Comparison of ENCODE assay signal across 19 cellular contexts in the genomic region with DNA sequence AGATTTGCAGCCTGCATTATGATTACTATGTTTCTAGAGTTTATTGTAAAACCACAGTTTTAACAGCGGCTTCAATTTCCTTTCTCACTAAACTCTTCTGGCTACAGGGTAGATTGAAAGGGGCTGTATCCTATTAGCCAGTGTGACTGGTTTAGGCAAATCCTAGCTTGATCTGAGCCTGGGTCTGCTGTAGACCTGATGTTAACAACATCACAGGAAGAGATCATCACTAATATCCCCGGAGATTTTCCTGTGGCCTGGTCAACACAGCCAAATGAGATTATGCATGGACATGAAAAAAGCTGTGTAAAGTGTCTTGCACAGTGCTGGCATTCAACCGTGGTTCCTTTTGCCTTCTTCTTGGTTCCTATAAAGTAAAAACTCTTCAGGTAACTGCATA. TPM values are rescaled to one million over a fixed set of nuclear protein-coding genes. Genes with fewer than 3 reads are reported as not detected.
A peak's percentile ranks its signal among the peaks of the same experiment; 100 is the strongest.
DNase-seq lines count a peak whose midpoint lies in the region; ATAC-seq, FAIRE-seq and TF ChIP-seq lines count a peak whose summit lies in the region.
"Had no signal": no experiment of that assay in that cellular context is flagged by ENCODE, and none has a peak within 500 bp of the region (broad histone marks: within the 10 kb centered on the region; RNA-seq: fewer than 3 reads in every experiment).

No MANE protein-coding gene starts in this region.

- peak; percentile 5 for FAIRE-seq in keratinocyte (lab: Jason Lieb, UNC)
- FAIRE-seq: D721Med had no signal

- DNase-seq in BE2C, result peak; percentile 37
- peak; percentile 48 for DNase-seq in NCI-H82 treated with DMSO at 0.1 percent for 48 hours (lab: John Stamatoyannopoulos, UW; ENCODE audit: unreplicated experiment)
- DNase-seq in keratinocyte (ENCODE audit: low read depth, low spot score), result no peak
- no peak for DNase-seq in sigmoid colon
- DNase-seq in left lung, result no peak
- DNase-seq in left lobe of liver (ENCODE audit: low spot score), result no peak
- DNase-seq: AML-193; CD4-positive, alpha-beta memory T cell; DMS79 treated with DMSO at 0.1 percent for 48 hours; GDM1; GM23248; MV-4-11; NCI-H1417 treated with DMSO at 0.1 percent for 48 hours; NCI-H2227 treated with DMSO at 0.1 percent for 48 hours; NCI-H524 treated with DMSO at 0.1 percent for 48 hours; NK-92 treated with Interleukin-12 subunit alpha and Interleukin-12 subunit beta, amount 100 ng/mL, for 24 hours had no signal

- H3K9me3 ChIP-seq in BE2C (no peaks in the 10 kb centered on the region), keratinocyte (ENCODE audit: control insufficient read depth, low read depth, low read length) (no peaks in the 10 kb centered on the region), sigmoid colon (no peaks in the 10 kb centered on the region), left lung (no peaks in the 10 kb centered on the region)

- H3K27me3 ChIP-seq in BE2C (no peaks in the 10 kb centered on the region), keratinocyte (ENCODE audit: control insufficient read depth, extremely low read depth, insufficient read depth, low read length) (no peaks in the 10 kb centered on the region), sigmoid colon (no peaks in the 10 kb centered on the region), left lung (no peaks in the 10 kb centered on the region)

- no peak overlapping the region for H3K4me3 ChIP-seq in BE2C (ENCODE audit: low read depth, low read length)
- no peak overlapping the region for H3K4me3 ChIP-seq in keratinocyte (ENCODE audit: control insufficient read depth in 2 of 3, extremely low read depth in 1 of 3, insufficient read depth in 2 of 3, low read depth in 1 of 3, low read length in 3 of 3)
- H3K4me3 ChIP-seq in sigmoid colon, result no peak overlapping the region
- no peak overlapping the region for H3K4me3 ChIP-seq in left lung
- H3K4me3 ChIP-seq: GM23248 had no signal

- H3K4me1 ChIP-seq in BE2C (peaks cover 13% of the 10 kb centered on the region), keratinocyte (ENCODE audit: control insufficient read depth, extremely low read depth, insufficient read depth, low read length) (peaks cover 22% of the 10 kb centered on the region), sigmoid colon (peaks cover 0 to 22% (median 4%) of the 10 kb centered on the region in 4 donors), left lung (peaks cover 0 to 7% of the 10 kb centered on the region in 2 donors)

- H3K9me1 ChIP-seq in keratinocyte (ENCODE audit: control insufficient read depth, extremely low read depth, insufficient read depth, low read length), result no peaks in the 10 kb centered on the region

- H3K27ac ChIP-seq in keratinocyte (ENCODE audit: control insufficient read depth, insufficient read depth, low read length) (no peak overlapping the region), sigmoid colon (peak overlapping the region in 3 of 4 donors; percentile 91 to 99 (median 96)), left lung (peak overlapping the region in 1 of 2 donors; percentile 43)
- H3K27ac ChIP-seq: GM23248, RWPE1 had no signal

- no peak overlapping the region for H2AFZ ChIP-seq in keratinocyte (ENCODE audit: control insufficient read depth, low read length)
- H2AFZ ChIP-seq: GM23248 had no signal

- TF ChIP-seq EP300 in sigmoid colon (IDR thresholded peaks at IDR 0.05), result no peak

- no peak overlapping the region for H3K4me2 ChIP-seq in keratinocyte (ENCODE audit: control insufficient read depth, extremely low read depth, insufficient read depth, low read depth, low read length)

- H3K36me3 ChIP-seq in BE2C, result no peaks in the 10 kb centered on the region
- peaks cover 4 to 15% of the 10 kb centered on the region in 2 experiments for H3K36me3 ChIP-seq in keratinocyte (ENCODE audit: control insufficient read depth in 2 of 2, extremely low read depth in 1 of 2, insufficient read depth in 2 of 2, low read length in 2 of 2)
- H3K36me3 ChIP-seq in sigmoid colon, result peaks cover 10 to 99% (median 39%) of the 10 kb centered on the region in 4 donors
- peaks cover 0 to 99% of the 10 kb centered on the region in 2 donors for H3K36me3 ChIP-seq in left lung

- intact Hi-C loops in sigmoid colon (cut with DNase I) (no loop called here), left lung (cut with DNase I) (no loop called here)

- no peak for TF ChIP-seq POLR2A in sigmoid colon (IDR thresholded peaks at IDR 0.05)

- H4K20me1 ChIP-seq in keratinocyte (ENCODE audit: control insufficient read depth, extremely low read depth, insufficient read depth, low read length), result no peaks in the 10 kb centered on the region

- no peak overlapping the region for H3K9ac ChIP-seq in keratinocyte (ENCODE audit: control insufficient read depth, extremely low read depth, insufficient read depth, low read length)
- H3K9ac ChIP-seq: GM23248 had no signal

- ATAC-seq in left lung, result no peak
- ATAC-seq in GM19397 (IDR thresholded peaks at IDR 0.05; ENCODE audit: unreplicated experiment), result no peak
- ATAC-seq in left lobe of liver, result no peak

- H3K79me2 ChIP-seq in keratinocyte (ENCODE audit: control insufficient read depth, insufficient read depth, low read length), result no peaks in the 10 kb centered on the region

- 90 to 93% methylated on average over 3 of the region's 3 CpGs for WGBS in sigmoid colon, 2 donors

- TF ChIP-seq CTCF in BE2C (IDR thresholded peaks at IDR 0.05; ENCODE audit: low read depth, low read length), result no peak
- TF ChIP-seq CTCF in keratinocyte (optimal IDR thresholded peaks at IDR 0.05 in 1 of 3, IDR thresholded peaks at IDR 0.05 in 1 of 3, conservative IDR thresholded peaks at IDR 0.05 in 1 of 3; ENCODE audit: extremely low read depth in 1 of 3, insufficient read depth in 2 of 3, low read length in 3 of 3), result no peak
- no peak for TF ChIP-seq CTCF in sigmoid colon (IDR thresholded peaks at IDR 0.05)
- TF ChIP-seq CTCF in left lung (IDR thresholded peaks at IDR 0.05), result no peak

- dilution Hi-C loops in keratinocyte (cut with MboI; ENCODE audit: extremely low pct_ligation_motif_present, low sequenced_read_pairs), result no loop called here

RNA-seq across cellular contexts. Expression of a gene that starts 33.3 kb away (rescaled TPM):
- polyA plus RNA-seq in BE2C (2012; ENCODE audit: insufficient read depth, insufficient read length, low read depth), result 41.8 TPM
- 100.0 to 121 TPM (median 101 TPM) in 3 replicates for polyA plus RNA-seq in keratinocyte
- 20.5 TPM for polyA plus RNA-seq in keratinocyte (2011; ENCODE audit: low read depth)
- 43.3 and 64.2 TPM in 2 replicates for polyA plus RNA-seq in keratinocyte (2011; cell fraction: cytosol; rRNA removed)
- 80.3 and 89.8 TPM in 2 replicates for polyA plus RNA-seq in keratinocyte (2011; cell fraction: nucleus; rRNA removed)
- polyA plus RNA-seq in keratinocyte (2012; ENCODE audit: low replicate concordance), result 60.8 and 77.7 TPM in 2 replicates
- polyA minus RNA-seq in keratinocyte, result 31.5 to 57.7 TPM (median 44.8 TPM) in 3 replicates
- polyA minus RNA-seq in keratinocyte (2011; cell fraction: cytosol; rRNA and poly(A)+ RNA removed), result 58.7 TPM
- 66.6 and 104 TPM in 2 replicates for polyA minus RNA-seq in keratinocyte (2011; cell fraction: nucleus; rRNA and poly(A)+ RNA removed)
- total RNA-seq in sigmoid colon, result 100 to 1,000 TPM; 303 to 609 (median 321) TPM
- polyA plus RNA-seq in sigmoid colon, result 100 to 1,000 TPM in 1 of 3 donors, 10 to 100 TPM in 2; 22.8 to 140 (median 44.6) TPM
- total RNA-seq in left lung, result 100 to 1,000 TPM; 496 to 576 TPM
- total RNA-seq in left lobe of liver, result 217 TPM

Comparison
In these comparisons a context has a peak if more than half of its experiments do, and no peak if none do; other contexts are left out.
1. DNase-seq: peak in BE2C (single experiment) and NCI-H82 treated with DMSO at 0.1 percent for 48 hours (single experiment); none in keratinocyte (single experiment), sigmoid colon (single experiment), left lung (0 of 2) and left lobe of liver (single experiment).